Comparison of ENCODE assay signal across 8 cellular contexts in genomic region chr22:45671783-45672563, GRCh38. TPM values are rescaled to one million over a fixed set of nuclear protein-coding genes. Genes with fewer than 3 reads are reported as not detected.
DNase-seq lines count a peak whose midpoint lies in the region; ATAC-seq and TF ChIP-seq lines count a peak whose summit lies in the region.

Gene ATXN10 (plus strand): TSS chr22:45671834. CDS start chr22:45672064, 230 bp downstream.

- H3K36me3 Mint-ChIP-seq in IgD-negative memory B cell, result peaks cover 6% of the 10 kb centered on the region
- H3K36me3 Mint-ChIP-seq in activated T-helper 17 cell treated with anti-CD3 and anti-CD28 coated beads, Interleukin-2, amount 50 U/mL, for 72 hours (ENCODE audit: low read depth), result peaks cover 18% of the 10 kb centered on the region
- H3K36me3 Mint-ChIP-seq in natural killer cell, result no peaks in the 10 kb centered on the region
- peaks cover 4 to 21% of the 10 kb centered on the region in 2 donors for H3K36me3 Mint-ChIP-seq in stimulated activated naive B cell treated with anti-CD40 and anti-IgM and Interleukin-4, amounts not matched to agents 10 μg/mL and 1 μg/mL and 100 μg/mL, for 72 hours

- peak within 1 kb of the TSS; percentile 29 to 85 (median 83) for H3K27ac Mint-ChIP-seq in IgD-negative memory B cell
- H3K27ac Mint-ChIP-seq in activated T-helper 17 cell treated with anti-CD3 and anti-CD28 coated beads, Interleukin-2, amount 50 U/mL, for 72 hours, result peak within 1 kb of the TSS; percentile 94
- peak within 1 kb of the TSS; percentile 79 to 94 for H3K27ac Mint-ChIP-seq in natural killer cell
- H3K27ac Mint-ChIP-seq in stimulated activated naive B cell treated with anti-CD40 and anti-IgM and Interleukin-4, amounts not matched to agents 10 μg/mL and 1 μg/mL and 100 μg/mL, for 72 hours, result peak within 1 kb of the TSS; percentile 95

- peak within 1 kb of the TSS; percentile 93 for H3K9ac ChIP-seq in BLaER1

- H3K27me3 ChIP-seq in BLaER1, result no peaks in the 10 kb centered on the region

- peak within 1 kb of the TSS; percentile 96 for H3K27ac ChIP-seq in BLaER1

- H3K4me3 Mint-ChIP-seq in IgD-negative memory B cell, result peak within 1 kb of the TSS; percentile 81 to 96 (median 92)
- peak within 1 kb of the TSS; percentile 90 for H3K4me3 Mint-ChIP-seq in activated T-helper 17 cell treated with anti-CD3 and anti-CD28 coated beads, Interleukin-2, amount 50 U/mL, for 72 hours
- H3K4me3 Mint-ChIP-seq in natural killer cell, result peak within 1 kb of the TSS; percentile 93
- H3K4me3 Mint-ChIP-seq in stimulated activated naive B cell treated with anti-CD40 and anti-IgM and Interleukin-4, amounts not matched to agents 10 μg/mL and 1 μg/mL and 100 μg/mL, for 72 hours, result peak within 1 kb of the TSS; percentile 94 to 98

- H4K20me1 ChIP-seq in BLaER1, result peaks cover 49% of the 10 kb centered on the region

- H3K9me3 ChIP-seq in BLaER1, result no peaks in the 10 kb centered on the region

- H3K4me2 ChIP-seq in BLaER1, result peak within 1 kb of the TSS; percentile 99

- ATAC-seq in GM19455 (IDR thresholded peaks at IDR 0.05; ENCODE audit: unreplicated experiment) (peak; percentile 56), natural killer cell (peak; percentile 76 to 79 (median 76))
- peak; percentile 85 for ATAC-seq in activated T-helper 17 cell treated with anti-CD3 and anti-CD28 coated beads, Interleukin-2, amount 50 U/mL, for 72 hours (replicated peaks)
- peak; percentile 80 to 81 for ATAC-seq in stimulated activated naive B cell treated with anti-CD40 and anti-IgM and Interleukin-4, amounts not matched to agents 10 μg/mL and 1 μg/mL and 100 μg/mL, for 72 hours (replicated peaks)

- peaks cover 20% of the 10 kb centered on the region for H3K36me3 ChIP-seq in BLaER1

- TF ChIP-seq CTCF in fibroblast of pulmonary artery (IDR thresholded peaks at IDR 0.05; ENCODE audit: low read length, missing control alignments) (no peak), natural killer cell (IDR thresholded peaks at IDR 0.05) (no peak)

- H3K4me1 Mint-ChIP-seq in IgD-negative memory B cell (peaks cover 22 to 34% (median 32%) of the 10 kb centered on the region in 3 donors), natural killer cell (peaks cover 30 to 34% of the 10 kb centered on the region in 2 donors)
- H3K4me1 Mint-ChIP-seq in activated T-helper 17 cell treated with anti-CD3 and anti-CD28 coated beads, Interleukin-2, amount 50 U/mL, for 72 hours, result peaks cover 28% of the 10 kb centered on the region
- peaks cover 27 to 34% of the 10 kb centered on the region in 2 donors for H3K4me1 Mint-ChIP-seq in stimulated activated naive B cell treated with anti-CD40 and anti-IgM and Interleukin-4, amounts not matched to agents 10 μg/mL and 1 μg/mL and 100 μg/mL, for 72 hours

- H3K4me3 ChIP-seq in BLaER1 (peak within 1 kb of the TSS; percentile 90), fibroblast of pulmonary artery (replicated peaks; ENCODE audit: low read depth, low read length) (peak within 1 kb of the TSS; percentile 83)

- H3K9me3 Mint-ChIP-seq in IgD-negative memory B cell (no peaks in the 10 kb centered on the region), natural killer cell (no peaks in the 10 kb centered on the region)
- H3K9me3 Mint-ChIP-seq in activated T-helper 17 cell treated with anti-CD3 and anti-CD28 coated beads, Interleukin-2, amount 50 U/mL, for 72 hours, result peaks cover 4% of the 10 kb centered on the region
- H3K9me3 Mint-ChIP-seq in stimulated activated naive B cell treated with anti-CD40 and anti-IgM and Interleukin-4, amounts not matched to agents 10 μg/mL and 1 μg/mL and 100 μg/mL, for 72 hours, result peaks cover 0 to 2% of the 10 kb centered on the region in 2 donors

- peaks cover 32% of the 10 kb centered on the region for H3K4me1 ChIP-seq in BLaER1

- H3K27me3 Mint-ChIP-seq in IgD-negative memory B cell (no peaks in the 10 kb centered on the region), natural killer cell (ENCODE audit: low read depth in 2 of 2) (peaks cover 4 to 7% of the 10 kb centered on the region in 2 donors)
- H3K27me3 Mint-ChIP-seq in activated T-helper 17 cell treated with anti-CD3 and anti-CD28 coated beads, Interleukin-2, amount 50 U/mL, for 72 hours, result peaks cover 8% of the 10 kb centered on the region
- H3K27me3 Mint-ChIP-seq in stimulated activated naive B cell treated with anti-CD40 and anti-IgM and Interleukin-4, amounts not matched to agents 10 μg/mL and 1 μg/mL and 100 μg/mL, for 72 hours, result peaks cover 4 to 6% of the 10 kb centered on the region in 2 donors

- DNase-seq in RPMI7951 (ENCODE audit: low read depth) (peak; percentile 70), fibroblast of pulmonary artery (ENCODE audit: low read depth) (peak; percentile 69), natural killer cell (peak; percentile 47)
- DNase-seq in stimulated activated naive B cell treated with anti-CD40 and anti-IgM and Interleukin-4, amounts not matched to agents 10 μg/mL and 1 μg/mL and 100 μg/mL, for 72 hours, result peak; percentile 58

- intact Hi-C loops in natural killer cell (cut with micrococcal nuclease), result no loop called here

RNA-seq across cellular contexts. Expression of gene ATXN10, which starts in this region (rescaled TPM):
- polyA plus RNA-seq in IgD-negative memory B cell, result 86.9 TPM
- 97.7 and 103 TPM in 2 replicates for total RNA-seq in RPMI7951 (2014; rRNA removed; shearing (Covaris generic))
- total RNA-seq in activated T-helper 17 cell treated with anti-CD3 and anti-CD28 coated beads, Interleukin-2, amount 50 U/mL, for 72 hours, result 10 to 100 TPM; 55.8 to 89.1 TPM
- 10 to 100 TPM; 79.3 to 90.5 (median 88.8) TPM for total RNA-seq in natural killer cell

Comparison
In these comparisons a context has a peak if more than half of its experiments do, and no peak if none do; other contexts are left out.
1. Peak in every context shown above with its lines: DNase-seq, ATAC-seq, H3K4me3 ChIP-seq and H3K27ac ChIP-seq.